ENCODE assay signal across 15 cellular contexts in genomic region chr9:91211414-91211813, GRCh38.
DNase-seq lines count a peak whose midpoint lies in the region; ATAC-seq and FAIRE-seq lines count a peak whose summit lies in the region.
"Had no signal": no experiment of that assay in that cellular context is flagged by ENCODE, and none has a peak within 500 bp of the region (broad histone marks: within the 10 kb centered on the region; RNA-seq: fewer than 3 reads in every experiment).

No MANE protein-coding gene starts in this region.

- POLR2A ChIA-PET in activated CD4-positive, alpha-beta memory T cell treated with anti-CD3 and anti-CD28 coated beads for 36 hours (lab: Charles Lee), result no interaction called here

- H3K27me3 Mint-ChIP-seq in activated CD4-positive, alpha-beta memory T cell treated with anti-CD3 and anti-CD28 coated beads for 36 hours, result no peaks in the 10 kb centered on the region
- H3K27me3 Mint-ChIP-seq in immature natural killer cell (ENCODE audit: low read depth in 3 of 3), result peaks cover 0 to 12% (median 0%) of the 10 kb centered on the region in 3 donors
- H3K27me3 Mint-ChIP-seq: CD4-positive, alpha-beta T cell had no signal

- H3K4me3 Mint-ChIP-seq in activated CD4-positive, alpha-beta memory T cell treated with anti-CD3 and anti-CD28 coated beads for 36 hours, result peak overlapping the region; percentile 59
- H3K4me3 Mint-ChIP-seq in immature natural killer cell, result peak overlapping the region; percentile 76 to 90 (median 82)
- H3K4me3 Mint-ChIP-seq: CD4-positive, alpha-beta T cell; GM23338; WTC11 had no signal

- H3K36me3 Mint-ChIP-seq in activated CD4-positive, alpha-beta memory T cell treated with anti-CD3 and anti-CD28 coated beads for 36 hours, result peaks cover 16% of the 10 kb centered on the region
- H3K36me3 Mint-ChIP-seq in immature natural killer cell, result peaks cover 5 to 12% (median 11%) of the 10 kb centered on the region in 3 donors

- ATAC-seq in HG03432 (IDR thresholded peaks at IDR 0.05; ENCODE audit: unreplicated experiment), result no peak
- ATAC-seq in HG03097 (IDR thresholded peaks at IDR 0.05; ENCODE audit: low FRiP score, unreplicated experiment), result no peak
- ATAC-seq: gastrocnemius medialis, WTC11 had no signal

- H3K4me1 Mint-ChIP-seq in activated CD4-positive, alpha-beta memory T cell treated with anti-CD3 and anti-CD28 coated beads for 36 hours (ENCODE audit: low read depth), result peaks cover 66% of the 10 kb centered on the region
- H3K4me1 Mint-ChIP-seq in immature natural killer cell, result peaks cover 59% of the 10 kb centered on the region in 2 donors

- DNase-seq in GM19239 (ENCODE audit: insufficient read length, low spot score), result no peak
- DNase-seq in activated CD4-positive, alpha-beta memory T cell treated with anti-CD3 and anti-CD28 coated beads for 36 hours, result no peak
- peak; percentile 50 to 62 (median 51) for DNase-seq in immature natural killer cell
- DNase-seq in renal cortical epithelial cell (ENCODE audit: low read depth), result peak; percentile 38
- no peak for DNase-seq in OCI-M1 (lab: John Stamatoyannopoulos, UW)
- DNase-seq: CD4-positive, alpha-beta T cell; gastrocnemius medialis; KG1 had no signal

- peak overlapping the region; percentile 98 for H3K27ac Mint-ChIP-seq in activated CD4-positive, alpha-beta memory T cell treated with anti-CD3 and anti-CD28 coated beads for 36 hours
- H3K27ac Mint-ChIP-seq in immature natural killer cell, result peak overlapping the region; percentile 90 to 99 (median 98)
- H3K27ac Mint-ChIP-seq: CD4-positive, alpha-beta T cell; GM23338; WTC11 had no signal

- FAIRE-seq in GM19239 (lab: Jason Lieb, UNC), result peak; percentile 75
- FAIRE-seq: bronchial epithelial cell, endometrium, G401.6 had no signal

- CTCF ChIA-PET in activated CD4-positive, alpha-beta memory T cell treated with anti-CD3 and anti-CD28 coated beads for 36 hours (lab: Charles Lee), result no interaction called here

- H3K9me3 Mint-ChIP-seq in activated CD4-positive, alpha-beta memory T cell treated with anti-CD3 and anti-CD28 coated beads for 36 hours, result no peaks in the 10 kb centered on the region
- no peaks in the 10 kb centered on the region for H3K9me3 Mint-ChIP-seq in immature natural killer cell
- H3K9me3 Mint-ChIP-seq: CD4-positive, alpha-beta T cell; GM23338 had no signal

- intact Hi-C loops in activated CD4-positive, alpha-beta memory T cell treated with anti-CD3 and anti-CD28 coated beads for 36 hours (cut with micrococcal nuclease), result loop anchor here (5.0 kb wide), 1 partner anchor 61 kb away; no protein-coding TSS in a partner anchor

Comparison
In these comparisons a context has a peak if more than half of its experiments do, and no peak if none do; other contexts are left out.
1. DNase-seq: peak in immature natural killer cell (3 of 3) and renal cortical epithelial cell (single experiment); none in GM19239 (single experiment), activated CD4-positive, alpha-beta memory T cell treated with anti-CD3 and anti-CD28 coated beads for 36 hours (single experiment) and OCI-M1 (single experiment).